ENCODE assay signal across 2 cellular contexts in the genomic region with DNA sequence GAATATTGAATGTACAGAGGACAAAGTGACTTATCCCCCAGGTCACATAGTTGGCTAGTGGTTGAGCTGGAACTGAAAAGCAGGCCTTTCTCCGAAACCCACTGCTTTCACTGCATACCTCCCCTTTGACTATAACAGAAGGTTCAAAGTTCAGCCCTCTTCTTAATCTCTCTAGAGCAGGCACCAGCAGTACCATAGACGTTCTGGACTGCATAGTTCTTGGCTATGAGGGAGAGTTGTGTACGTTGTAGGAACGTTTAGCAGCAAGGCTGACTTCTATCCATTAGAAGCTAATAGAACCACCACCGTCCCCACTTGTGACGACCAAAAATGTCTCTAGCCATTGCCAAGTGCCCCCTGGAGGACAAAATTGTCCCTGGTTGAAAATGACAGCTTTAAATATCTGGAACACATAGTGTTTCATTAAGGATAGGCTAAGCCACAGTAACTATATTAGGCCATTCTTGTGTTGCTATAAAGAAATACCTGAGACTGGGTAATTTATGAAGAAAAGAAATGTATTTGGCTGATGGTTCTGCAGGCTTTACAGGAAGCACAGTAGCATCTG.
TF ChIP-seq lines count a peak whose summit lies in the region.

No MANE protein-coding gene starts in this region.

TF ChIP-seq in WTC11, 78 proteins besides CTCF, POLR2A, EP300 and RAD21 (continued from another document):
- TF ChIP-seq, protein P1, sequence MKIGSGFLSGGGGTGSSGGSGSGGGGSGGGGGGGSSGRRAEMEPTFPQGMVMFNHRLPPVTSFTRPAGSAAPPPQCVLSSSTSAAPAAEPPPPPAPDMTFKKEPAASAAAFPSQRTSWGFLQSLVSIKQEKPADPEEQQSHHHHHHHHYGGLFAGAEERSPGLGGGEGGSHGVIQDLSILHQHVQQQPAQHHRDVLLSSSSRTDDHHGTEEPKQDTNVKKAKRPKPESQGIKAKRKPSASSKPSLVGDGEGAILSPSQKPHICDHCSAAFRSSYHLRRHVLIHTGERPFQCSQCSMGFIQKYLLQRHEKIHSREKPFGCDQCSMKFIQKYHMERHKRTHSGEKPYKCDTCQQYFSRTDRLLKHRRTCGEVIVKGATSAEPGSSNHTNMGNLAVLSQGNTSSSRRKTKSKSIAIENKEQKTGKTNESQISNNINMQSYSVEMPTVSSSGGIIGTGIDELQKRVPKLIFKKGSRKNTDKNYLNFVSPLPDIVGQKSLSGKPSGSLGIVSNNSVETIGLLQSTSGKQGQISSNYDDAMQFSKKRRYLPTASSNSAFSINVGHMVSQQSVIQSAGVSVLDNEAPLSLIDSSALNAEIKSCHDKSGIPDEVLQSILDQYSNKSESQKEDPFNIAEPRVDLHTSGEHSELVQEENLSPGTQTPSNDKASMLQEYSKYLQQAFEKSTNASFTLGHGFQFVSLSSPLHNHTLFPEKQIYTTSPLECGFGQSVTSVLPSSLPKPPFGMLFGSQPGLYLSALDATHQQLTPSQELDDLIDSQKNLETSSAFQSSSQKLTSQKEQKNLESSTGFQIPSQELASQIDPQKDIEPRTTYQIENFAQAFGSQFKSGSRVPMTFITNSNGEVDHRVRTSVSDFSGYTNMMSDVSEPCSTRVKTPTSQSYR (CRISPR knock-in tag; IDR thresholded peaks at IDR 0.05), result no peak
- TF ChIP-seq, protein P2, sequence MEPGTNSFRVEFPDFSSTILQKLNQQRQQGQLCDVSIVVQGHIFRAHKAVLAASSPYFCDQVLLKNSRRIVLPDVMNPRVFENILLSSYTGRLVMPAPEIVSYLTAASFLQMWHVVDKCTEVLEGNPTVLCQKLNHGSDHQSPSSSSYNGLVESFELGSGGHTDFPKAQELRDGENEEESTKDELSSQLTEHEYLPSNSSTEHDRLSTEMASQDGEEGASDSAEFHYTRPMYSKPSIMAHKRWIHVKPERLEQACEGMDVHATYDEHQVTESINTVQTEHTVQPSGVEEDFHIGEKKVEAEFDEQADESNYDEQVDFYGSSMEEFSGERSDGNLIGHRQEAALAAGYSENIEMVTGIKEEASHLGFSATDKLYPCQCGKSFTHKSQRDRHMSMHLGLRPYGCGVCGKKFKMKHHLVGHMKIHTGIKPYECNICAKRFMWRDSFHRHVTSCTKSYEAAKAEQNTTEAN (CRISPR knock-in tag; IDR thresholded peaks at IDR 0.05), result no peak
- TF ChIP-seq, protein P3, sequence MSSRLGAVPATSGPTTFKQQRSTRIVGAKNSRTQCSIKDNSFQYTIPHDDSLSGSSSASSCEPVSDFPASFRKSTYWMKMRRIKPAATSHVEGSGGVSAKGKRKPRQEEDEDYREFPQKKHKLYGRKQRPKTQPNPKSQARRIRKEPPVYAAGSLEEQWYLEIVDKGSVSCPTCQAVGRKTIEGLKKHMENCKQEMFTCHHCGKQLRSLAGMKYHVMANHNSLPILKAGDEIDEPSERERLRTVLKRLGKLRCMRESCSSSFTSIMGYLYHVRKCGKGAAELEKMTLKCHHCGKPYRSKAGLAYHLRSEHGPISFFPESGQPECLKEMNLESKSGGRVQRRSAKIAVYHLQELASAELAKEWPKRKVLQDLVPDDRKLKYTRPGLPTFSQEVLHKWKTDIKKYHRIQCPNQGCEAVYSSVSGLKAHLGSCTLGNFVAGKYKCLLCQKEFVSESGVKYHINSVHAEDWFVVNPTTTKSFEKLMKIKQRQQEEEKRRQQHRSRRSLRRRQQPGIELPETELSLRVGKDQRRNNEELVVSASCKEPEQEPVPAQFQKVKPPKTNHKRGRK (CRISPR knock-in tag; IDR thresholded peaks at IDR 0.05; ENCODE audit: borderline replicate concordance), result no peak
- TF ChIP-seq, protein P4, sequence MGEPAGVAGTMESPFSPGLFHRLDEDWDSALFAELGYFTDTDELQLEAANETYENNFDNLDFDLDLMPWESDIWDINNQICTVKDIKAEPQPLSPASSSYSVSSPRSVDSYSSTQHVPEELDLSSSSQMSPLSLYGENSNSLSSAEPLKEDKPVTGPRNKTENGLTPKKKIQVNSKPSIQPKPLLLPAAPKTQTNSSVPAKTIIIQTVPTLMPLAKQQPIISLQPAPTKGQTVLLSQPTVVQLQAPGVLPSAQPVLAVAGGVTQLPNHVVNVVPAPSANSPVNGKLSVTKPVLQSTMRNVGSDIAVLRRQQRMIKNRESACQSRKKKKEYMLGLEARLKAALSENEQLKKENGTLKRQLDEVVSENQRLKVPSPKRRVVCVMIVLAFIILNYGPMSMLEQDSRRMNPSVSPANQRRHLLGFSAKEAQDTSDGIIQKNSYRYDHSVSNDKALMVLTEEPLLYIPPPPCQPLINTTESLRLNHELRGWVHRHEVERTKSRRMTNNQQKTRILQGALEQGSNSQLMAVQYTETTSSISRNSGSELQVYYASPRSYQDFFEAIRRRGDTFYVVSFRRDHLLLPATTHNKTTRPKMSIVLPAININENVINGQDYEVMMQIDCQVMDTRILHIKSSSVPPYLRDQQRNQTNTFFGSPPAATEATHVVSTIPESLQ (CRISPR knock-in tag; IDR thresholded peaks at IDR 0.05), result no peak
- TF ChIP-seq NR2C2 (CRISPR knock-in tag; IDR thresholded peaks at IDR 0.05) (no peak), MXD4 (CRISPR knock-in tag; IDR thresholded peaks at IDR 0.05; ENCODE audit: borderline replicate concordance) (no peak), CREM (CRISPR knock-in tag; IDR thresholded peaks at IDR 0.05) (no peak)
TF ChIP-seq in WTC11: peak in this region for 0.

TF ChIP-seq in HepG2, 621 proteins besides CTCF, POLR2A, EP300 and RAD21 (continued from another document):
- TF ChIP-seq, protein P5, sequence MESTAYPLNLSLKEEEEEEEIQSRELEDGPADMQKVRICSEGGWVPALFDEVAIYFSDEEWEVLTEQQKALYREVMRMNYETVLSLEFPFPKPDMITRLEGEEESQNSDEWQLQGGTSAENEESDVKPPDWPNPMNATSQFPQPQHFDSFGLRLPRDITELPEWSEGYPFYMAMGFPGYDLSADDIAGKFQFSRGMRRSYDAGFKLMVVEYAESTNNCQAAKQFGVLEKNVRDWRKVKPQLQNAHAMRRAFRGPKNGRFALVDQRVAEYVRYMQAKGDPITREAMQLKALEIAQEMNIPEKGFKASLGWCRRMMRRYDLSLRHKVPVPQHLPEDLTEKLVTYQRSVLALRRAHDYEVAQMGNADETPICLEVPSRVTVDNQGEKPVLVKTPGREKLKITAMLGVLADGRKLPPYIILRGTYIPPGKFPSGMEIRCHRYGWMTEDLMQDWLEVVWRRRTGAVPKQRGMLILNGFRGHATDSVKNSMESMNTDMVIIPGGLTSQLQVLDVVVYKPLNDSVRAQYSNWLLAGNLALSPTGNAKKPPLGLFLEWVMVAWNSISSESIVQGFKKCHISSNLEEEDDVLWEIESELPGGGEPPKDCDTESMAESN (CRISPR knock-in tag; conservative IDR thresholded peaks at IDR 0.05), result no peak
- TF ChIP-seq HNF4A (CRISPR knock-in tag; IDR thresholded peaks at IDR 0.05), result peak; percentile 46
- TF ChIP-seq ATM (IDR thresholded peaks at IDR 0.05; ENCODE audit: borderline replicate concordance), result no peak
- no peak for TF ChIP-seq KLF9 (CRISPR knock-in tag; IDR thresholded peaks at IDR 0.05; ENCODE audit: low read depth)
- peak; percentile 53 for TF ChIP-seq STAG1 (CRISPR knock-in tag; IDR thresholded peaks at IDR 0.05)
- TF ChIP-seq, protein P6, sequence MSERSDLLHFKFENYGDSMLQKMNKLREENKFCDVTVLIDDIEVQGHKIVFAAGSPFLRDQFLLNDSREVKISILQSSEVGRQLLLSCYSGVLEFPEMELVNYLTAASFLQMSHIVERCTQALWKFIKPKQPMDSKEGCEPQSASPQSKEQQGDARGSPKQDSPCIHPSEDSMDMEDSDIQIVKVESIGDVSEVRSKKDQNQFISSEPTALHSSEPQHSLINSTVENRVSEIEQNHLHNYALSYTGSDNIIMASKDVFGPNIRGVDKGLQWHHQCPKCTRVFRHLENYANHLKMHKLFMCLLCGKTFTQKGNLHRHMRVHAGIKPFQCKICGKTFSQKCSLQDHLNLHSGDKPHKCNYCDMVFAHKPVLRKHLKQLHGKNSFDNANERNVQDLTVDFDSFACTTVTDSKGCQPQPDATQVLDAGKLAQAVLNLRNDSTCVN (CRISPR knock-in tag; IDR thresholded peaks at IDR 0.05; ENCODE audit: borderline replicate concordance), result peak; percentile 56; the same call in 1 of the 2 replicates
- no peak for TF ChIP-seq ZMYM3 (CRISPR knock-in tag; IDR thresholded peaks at IDR 0.05)
- peak; percentile 57 for TF ChIP-seq SMC3 (IDR thresholded peaks at IDR 0.05; ENCODE audit: low read length)
- TF ChIP-seq, protein P7, sequence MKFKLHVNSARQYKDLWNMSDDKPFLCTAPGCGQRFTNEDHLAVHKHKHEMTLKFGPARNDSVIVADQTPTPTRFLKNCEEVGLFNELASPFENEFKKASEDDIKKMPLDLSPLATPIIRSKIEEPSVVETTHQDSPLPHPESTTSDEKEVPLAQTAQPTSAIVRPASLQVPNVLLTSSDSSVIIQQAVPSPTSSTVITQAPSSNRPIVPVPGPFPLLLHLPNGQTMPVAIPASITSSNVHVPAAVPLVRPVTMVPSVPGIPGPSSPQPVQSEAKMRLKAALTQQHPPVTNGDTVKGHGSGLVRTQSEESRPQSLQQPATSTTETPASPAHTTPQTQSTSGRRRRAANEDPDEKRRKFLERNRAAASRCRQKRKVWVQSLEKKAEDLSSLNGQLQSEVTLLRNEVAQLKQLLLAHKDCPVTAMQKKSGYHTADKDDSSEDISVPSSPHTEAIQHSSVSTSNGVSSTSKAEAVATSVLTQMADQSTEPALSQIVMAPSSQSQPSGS (CRISPR knock-in tag; IDR thresholded peaks at IDR 0.05), result no peak
- TF ChIP-seq FLYWCH1 (CRISPR knock-in tag; IDR thresholded peaks at IDR 0.05), result no peak
